In the genomic region with DNA sequence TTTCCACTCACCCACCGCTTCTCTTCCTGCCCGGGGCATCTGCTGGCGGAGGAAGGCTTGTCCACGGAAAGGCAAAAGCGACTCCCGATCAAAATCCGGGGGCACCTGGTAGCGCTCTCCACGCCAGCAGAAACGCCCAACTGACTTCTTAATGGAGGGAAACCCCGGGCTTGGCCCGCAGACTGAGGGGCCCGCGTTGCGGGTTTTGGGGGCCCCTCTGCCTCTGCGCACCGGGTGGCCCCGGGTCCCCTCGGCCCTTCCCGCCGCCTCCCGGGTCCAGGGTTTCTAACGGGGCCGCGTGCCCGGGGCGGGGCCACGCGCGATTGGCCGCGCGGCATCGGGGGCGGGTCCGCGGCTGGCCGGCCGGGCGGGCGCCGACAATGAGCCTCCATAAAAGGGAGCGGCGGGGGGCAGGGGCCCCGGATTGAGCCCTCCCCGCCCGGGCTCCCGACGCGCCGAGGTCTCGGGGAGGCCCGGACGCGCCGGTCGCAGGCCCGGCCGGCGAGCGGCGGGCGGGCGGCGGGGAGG, we compare ENCODE assay signal across 8 cellular contexts. TPM values are rescaled to one million over a fixed set of nuclear protein-coding genes. Genes with fewer than 3 reads are reported as not detected.
A peak's percentile ranks its signal among the peaks of the same experiment; 100 is the strongest.
DNase-seq lines count a peak whose midpoint lies in the region; ATAC-seq and TF ChIP-seq lines count a peak whose summit lies in the region.

A gene with protein sequence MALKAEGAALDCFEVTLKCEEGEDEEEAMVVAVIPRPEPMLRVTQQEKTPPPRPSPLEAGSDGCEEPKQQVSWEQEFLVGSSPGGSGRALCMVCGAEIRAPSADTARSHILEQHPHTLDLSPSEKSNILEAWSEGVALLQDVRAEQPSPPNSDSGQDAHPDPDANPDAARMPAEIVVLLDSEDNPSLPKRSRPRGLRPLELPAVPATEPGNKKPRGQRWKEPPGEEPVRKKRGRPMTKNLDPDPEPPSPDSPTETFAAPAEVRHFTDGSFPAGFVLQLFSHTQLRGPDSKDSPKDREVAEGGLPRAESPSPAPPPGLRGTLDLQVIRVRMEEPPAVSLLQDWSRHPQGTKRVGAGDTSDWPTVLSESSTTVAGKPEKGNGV (plus strand): TSS at position 422 of the 528 bp plus-strand sequence. CDS start 231 bp downstream, outside the sequence.

- no TSS peak for BruUV-seq in OCI-LY7 (replicated peaks; lab: Mats Ljungman, UMichigan)

- no peaks in the 10 kb centered on the region for H3K9me3 ChIP-seq in OCI-LY7 (ENCODE audit: low read length)
- H3K9me3 ChIP-seq in mucosa of descending colon: no peaks in the 10 kb centered on the region

- H3K27ac ChIP-seq in OCI-LY7 (ENCODE audit: low read depth, low read length, poor library complexity, severe bottlenecking): peak within 1 kb of the TSS; percentile 58

- peaks cover 36% of the 10 kb centered on the region for H3K79me2 ChIP-seq in OCI-LY7 (ENCODE audit: insufficient read depth, low read depth, low read length)

- peak within 1 kb of the TSS; percentile 86 for H3K4me2 ChIP-seq in OCI-LY7 (ENCODE audit: low read length)

- intact Hi-C loops in OCI-LY7 (cut with micrococcal nuclease; ENCODE audit: unreplicated experiment) (loop anchor here (5.0 kb wide), 2 partner anchors 46 to 141 kb away; a partner anchor contains a TSS), mucosa of descending colon (cut with DNase I, micrococcal nuclease) (no loop called here)

- peaks cover 36% of the 10 kb centered on the region for H3K36me3 ChIP-seq in OCI-LY7 (ENCODE audit: insufficient read depth, low read length)
- H3K36me3 ChIP-seq in mucosa of descending colon (ENCODE audit: low read depth): no peaks in the 10 kb centered on the region

- H3K4me3 ChIP-seq in OCI-LY7 (ENCODE audit: low read depth, low read length, poor library complexity, severe bottlenecking) (peak within 1 kb of the TSS; percentile 83), epithelial cell of proximal tubule (ENCODE audit: low read depth, low read length) (peak within 1 kb of the TSS; percentile 98), mucosa of descending colon (peak within 1 kb of the TSS; percentile 59)

- H3K9me2 ChIP-seq in OCI-LY7 (ENCODE audit: insufficient read depth, low read length): no peaks in the 10 kb centered on the region

- CTCF ChIA-PET in OCI-LY7 (lab: Charles Lee; ENCODE audit: unreplicated experiment): no interaction called here

- ATAC-seq in GM21360 (IDR thresholded peaks at IDR 0.05; ENCODE audit: unreplicated experiment) (peak; percentile 76), mucosa of descending colon (peak; percentile 95)

- H3K4me1 ChIP-seq in OCI-LY7 (ENCODE audit: insufficient read depth, low read length, poor library complexity, severe bottlenecking) (peaks cover 18% of the 10 kb centered on the region), mucosa of descending colon (ENCODE audit: low read depth) (peaks cover 11% of the 10 kb centered on the region)

- peak; percentile 80 for DNase-seq in COR-L47 (lab: John Stamatoyannopoulos, UW)
- DNase-seq in HT1080 (ENCODE audit: low read depth): peak; percentile 51
- peak; percentile 84 for DNase-seq in OCI-LY7 (ENCODE audit: low spot score)
- peak; percentile 78 for DNase-seq in activated T-cell treated with anti-CD3 and anti-CD28 coated beads for 48 hours (ENCODE audit: low read depth)
- no peak for DNase-seq in epithelial cell of proximal tubule (ENCODE audit: low read depth)
- peak; percentile 80 to 86 (median 81) for DNase-seq in mucosa of descending colon
- DNase-seq in stimulated activated CD8-positive, alpha-beta memory T cell treated with anti-CD3 and anti-CD28 coated beads, Interleukin-4, amount 100 ng/mL, for 24 hours (ENCODE audit: low read depth): peak; percentile 67

- TF ChIP-seq CTCF in OCI-LY7 (conservative IDR thresholded peaks at IDR 0.05; ENCODE audit: low read length): no peak
- TF ChIP-seq CTCF in epithelial cell of proximal tubule (conservative IDR thresholded peaks at IDR 0.05; ENCODE audit: low read depth, low read length): no peak
- TF ChIP-seq CTCF in mucosa of descending colon (IDR thresholded peaks at IDR 0.05): no peak

- peaks cover 12% of the 10 kb centered on the region for H4K20me1 ChIP-seq in OCI-LY7 (ENCODE audit: insufficient read depth, low read length)

- H2AFZ ChIP-seq in OCI-LY7 (ENCODE audit: low read length): peak within 1 kb of the TSS; percentile 89

- POLR2A ChIA-PET in OCI-LY7 (lab: Charles Lee): interaction anchor here (1.5 kb wide), 1 partner anchor 25 kb away, joined by 7 read pairs; no protein-coding TSS in a partner anchor

RNA-seq across cellular contexts. Expression of the gene that starts here (rescaled TPM):
- 32.8 and 40.6 TPM in 2 replicates for total RNA-seq in HT1080 (2014; rRNA removed; shearing (Covaris generic))
- 22.1 and 28.9 TPM in 2 replicates for polyA plus RNA-seq in HT1080 (2015; cell fraction: cytosol; rRNA removed)
- polyA plus RNA-seq in HT1080 (2015; cell fraction: nucleus; rRNA removed): 14.5 and 15.7 TPM in 2 replicates
- 57.9 and 71.1 TPM in 2 replicates for total RNA-seq in OCI-LY7 (2014; rRNA removed; shearing (Covaris generic))
- total RNA-seq in OCI-LY7 (2022) (81.6 and 81.8 TPM in 2 replicates), epithelial cell of proximal tubule (50.9 and 57.4 TPM in 2 replicates), mucosa of descending colon (10 to 100 TPM in 1 of 3 donors, 1 to 10 TPM in 2; 5.8 to 22.3 (median 7.0) TPM)
